Comparison of ENCODE assay signal across 1 cellular context in the genomic region with DNA sequence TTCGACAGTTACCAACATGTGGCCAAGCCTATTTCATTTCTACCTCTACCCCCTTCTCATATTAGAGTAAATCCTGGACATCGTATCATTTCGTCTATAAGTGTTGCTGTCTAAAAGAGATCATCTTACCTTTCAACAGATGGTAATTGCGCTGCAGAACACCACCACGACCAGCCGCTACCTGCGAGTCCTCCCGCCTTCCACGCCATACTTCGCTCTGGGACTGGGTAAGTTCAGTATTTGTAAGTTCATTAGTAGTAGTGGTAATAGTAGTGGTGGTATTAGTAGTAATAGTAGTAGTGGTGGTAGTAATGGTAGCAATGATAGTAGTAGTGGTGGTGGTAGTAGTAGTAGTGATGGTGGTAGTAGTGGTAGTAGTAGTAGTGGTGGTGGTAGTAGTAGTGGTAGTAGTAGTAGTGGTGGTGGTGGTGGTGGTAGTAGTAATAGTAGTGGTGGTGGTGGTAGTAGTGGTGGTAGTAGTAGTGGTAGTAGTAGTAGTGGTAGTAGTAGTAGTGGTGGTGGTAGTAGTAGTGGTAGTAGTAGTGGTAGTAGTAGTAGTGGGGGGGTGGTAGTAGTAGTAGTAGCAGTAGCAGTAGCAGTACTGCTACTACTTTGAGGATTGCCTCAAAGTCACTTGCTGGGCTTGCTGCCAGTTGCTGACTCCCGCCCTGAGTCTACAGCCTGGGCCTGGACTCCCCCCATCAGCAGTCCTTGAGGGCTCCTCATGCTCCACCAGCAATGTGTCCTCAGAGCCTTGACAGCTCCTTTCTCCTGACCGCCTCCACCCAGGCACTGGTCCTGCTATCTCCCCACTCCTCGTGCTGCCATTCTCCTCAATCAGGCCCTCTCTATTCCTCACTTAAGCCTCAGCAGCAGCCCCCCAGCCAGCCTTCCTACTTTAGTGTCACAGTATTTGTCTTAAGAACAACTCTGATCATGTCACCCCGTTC.
TF ChIP-seq lines count a peak whose summit lies in the region.

No MANE protein-coding gene starts in this region.

TF ChIP-seq in SK-N-SH, 30 proteins besides CTCF, POLR2A, EP300 and RAD21 (continued from another document):
- TF ChIP-seq, protein P1, sequence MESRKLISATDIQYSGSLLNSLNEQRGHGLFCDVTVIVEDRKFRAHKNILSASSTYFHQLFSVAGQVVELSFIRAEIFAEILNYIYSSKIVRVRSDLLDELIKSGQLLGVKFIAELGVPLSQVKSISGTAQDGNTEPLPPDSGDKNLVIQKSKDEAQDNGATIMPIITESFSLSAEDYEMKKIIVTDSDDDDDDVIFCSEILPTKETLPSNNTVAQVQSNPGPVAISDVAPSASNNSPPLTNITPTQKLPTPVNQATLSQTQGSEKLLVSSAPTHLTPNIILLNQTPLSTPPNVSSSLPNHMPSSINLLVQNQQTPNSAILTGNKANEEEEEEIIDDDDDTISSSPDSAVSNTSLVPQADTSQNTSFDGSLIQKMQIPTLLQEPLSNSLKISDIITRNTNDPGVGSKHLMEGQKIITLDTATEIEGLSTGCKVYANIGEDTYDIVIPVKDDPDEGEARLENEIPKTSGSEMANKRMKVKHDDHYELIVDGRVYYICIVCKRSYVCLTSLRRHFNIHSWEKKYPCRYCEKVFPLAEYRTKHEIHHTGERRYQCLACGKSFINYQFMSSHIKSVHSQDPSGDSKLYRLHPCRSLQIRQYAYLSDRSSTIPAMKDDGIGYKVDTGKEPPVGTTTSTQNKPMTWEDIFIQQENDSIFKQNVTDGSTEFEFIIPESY (IDR thresholded peaks at IDR 0.05; ENCODE audit: borderline replicate concordance, low read depth) = no peak
- TF ChIP-seq, protein P2, sequence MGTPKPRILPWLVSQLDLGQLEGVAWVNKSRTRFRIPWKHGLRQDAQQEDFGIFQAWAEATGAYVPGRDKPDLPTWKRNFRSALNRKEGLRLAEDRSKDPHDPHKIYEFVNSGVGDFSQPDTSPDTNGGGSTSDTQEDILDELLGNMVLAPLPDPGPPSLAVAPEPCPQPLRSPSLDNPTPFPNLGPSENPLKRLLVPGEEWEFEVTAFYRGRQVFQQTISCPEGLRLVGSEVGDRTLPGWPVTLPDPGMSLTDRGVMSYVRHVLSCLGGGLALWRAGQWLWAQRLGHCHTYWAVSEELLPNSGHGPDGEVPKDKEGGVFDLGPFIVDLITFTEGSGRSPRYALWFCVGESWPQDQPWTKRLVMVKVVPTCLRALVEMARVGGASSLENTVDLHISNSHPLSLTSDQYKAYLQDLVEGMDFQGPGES (IDR thresholded peaks at IDR 0.05; ENCODE audit: low read depth, low read length) = no peak
- TF ChIP-seq SIN3A (IDR thresholded peaks at IDR 0.05; ENCODE audit: borderline replicate concordance, low read depth, low read length) (no peak), MEF2A (IDR thresholded peaks at IDR 0.05; ENCODE audit: borderline replicate concordance, low read depth) (no peak)
TF ChIP-seq in SK-N-SH: peak in this region for 0.
